8 cellular contexts compared by ENCODE assay signal in genomic region chr1:6033986-6034749, GRCh38. TPM values are rescaled to one million over a fixed set of nuclear protein-coding genes. Genes with fewer than 3 reads are reported as not detected.
DNase-seq lines count a peak whose midpoint lies in the region; ATAC-seq and TF ChIP-seq lines count a peak whose summit lies in the region.

No MANE protein-coding gene starts in this region.

- H3K27me3 Mint-ChIP-seq in memory B cell, result no peaks in the 10 kb centered on the region

- DNase-seq in dorsolateral prefrontal cortex (peak; percentile 45 to 89 (median 80)), memory B cell (ENCODE audit: low spot score in 2 of 2) (no peak), upper lobe of right lung (no peak), NCI-H2171 (lab: John Stamatoyannopoulos, UW) (no peak)

- peaks cover 56% of the 10 kb centered on the region for H3K36me3 ChIP-seq in BLaER1
- no peaks in the 10 kb centered on the region for H3K36me3 ChIP-seq in HUES48 (ENCODE audit: control insufficient read depth, insufficient read depth, low read length)
- H3K36me3 ChIP-seq in upper lobe of right lung, result no peaks in the 10 kb centered on the region

- peak overlapping the region; percentile 59 for H3K4me2 ChIP-seq in BLaER1

- H3K27ac ChIP-seq in BLaER1 (no peak overlapping the region), HUES48 (ENCODE audit: low read depth, low read length) (no peak overlapping the region), VCaP (no peak overlapping the region), dorsolateral prefrontal cortex (peak overlapping the region in 32 of 59 donors; percentile 3 to 73 (median 37)), upper lobe of right lung (no peak overlapping the region)

- H3K4me1 ChIP-seq in BLaER1, result peaks cover 100% of the 10 kb centered on the region
- H3K4me1 ChIP-seq in HUES48 (ENCODE audit: control insufficient read depth, insufficient read depth, low read length), result peaks cover 6% of the 10 kb centered on the region; the same call in 1 of the 2 replicates
- H3K4me1 ChIP-seq in upper lobe of right lung, result peaks cover 3% of the 10 kb centered on the region

- H4K20me1 ChIP-seq in BLaER1, result peaks cover 100% of the 10 kb centered on the region

- no peaks in the 10 kb centered on the region for H3K9me3 ChIP-seq in BLaER1
- no peaks in the 10 kb centered on the region for H3K9me3 ChIP-seq in HUES48 (ENCODE audit: control insufficient read depth, insufficient read depth, low read length)
- no peaks in the 10 kb centered on the region for H3K9me3 ChIP-seq in upper lobe of right lung

- no peak overlapping the region for H3K4me3 Mint-ChIP-seq in memory B cell

- H3K4me3 ChIP-seq in BLaER1 (no peak overlapping the region), HUES48 (ENCODE audit: low read depth, low read length) (peak overlapping the region; percentile 12; the same call in 1 of the 2 replicates), dorsolateral prefrontal cortex (peak overlapping the region in 54 of 59 donors; percentile 1 to 57 (median 34)), upper lobe of right lung (no peak overlapping the region)

- intact Hi-C loops in dorsolateral prefrontal cortex (cut with DNase I) (loop anchor here in 1 of 2 donors (5.0 kb wide), 1 partner anchor 263 kb away; no protein-coding TSS in a partner anchor), upper lobe of right lung (cut with DNase I) (no loop called here)

- peaks cover 45% of the 10 kb centered on the region for H3K4me1 Mint-ChIP-seq in memory B cell

- H3K9ac ChIP-seq in BLaER1 (no peak overlapping the region), HUES48 (ENCODE audit: low read depth, low read length) (no peak overlapping the region)

- no peak overlapping the region for H3K27ac Mint-ChIP-seq in memory B cell

- H3K27me3 ChIP-seq in BLaER1 (no peaks in the 10 kb centered on the region), HUES48 (ENCODE audit: control insufficient read depth, insufficient read depth, low read length) (no peaks in the 10 kb centered on the region), dorsolateral prefrontal cortex (no peaks in the 10 kb centered on the region), upper lobe of right lung (no peaks in the 10 kb centered on the region)

- no peaks in the 10 kb centered on the region for H3K9me3 Mint-ChIP-seq in memory B cell

- peak; percentile 32 for ATAC-seq in memory B cell (ENCODE audit: low read depth)
- peak; percentile 75 for ATAC-seq in upper lobe of right lung
- no peak for ATAC-seq in HG02678 (IDR thresholded peaks at IDR 0.05; ENCODE audit: unreplicated experiment)

- TF ChIP-seq CTCF in VCaP (conservative IDR thresholded peaks at IDR 0.05), result peak; percentile 75
- TF ChIP-seq CTCF in dorsolateral prefrontal cortex (IDR thresholded peaks at IDR 0.05 in 54 of 56, conservative IDR thresholded peaks at IDR 0.05 in 2 of 56; ENCODE audit: low read depth in 1 of 56, partially characterized antibody in 56 of 56), result peak; percentile 41 to 81 (median 62)
- peak; percentile 62 for TF ChIP-seq CTCF in upper lobe of right lung (IDR thresholded peaks at IDR 0.05)

- H3K36me3 Mint-ChIP-seq in memory B cell, result peaks cover 18% of the 10 kb centered on the region

RNA-seq across cellular contexts. Expression of gene KCNAB2, which starts 11.5 kb away (rescaled TPM):
- total RNA-seq in dorsolateral prefrontal cortex (100 to 1,000 TPM in 119 of 120 experiments, 10 to 100 TPM in 1; 82.3 to 377 (median 285) TPM), upper lobe of right lung (60.4 TPM)

RNA-seq across cellular contexts. Expression of gene NPHP4, which starts 41.9 kb away (rescaled TPM):
- 10 to 100 TPM; 19.7 to 55.4 (median 34.0) TPM for total RNA-seq in dorsolateral prefrontal cortex
- total RNA-seq in upper lobe of right lung, result 14.6 TPM

Comparison
In these comparisons a context has a peak if more than half of its experiments do, and no peak if none do; other contexts are left out.
1. H3K27ac ChIP-seq: peak in dorsolateral prefrontal cortex (32 of 59); none in BLaER1 (single experiment), HUES48 (single experiment), VCaP (single experiment) and upper lobe of right lung (single experiment).
2. H3K4me3 ChIP-seq: peak in HUES48 (single experiment) and dorsolateral prefrontal cortex (54 of 59); none in BLaER1 (single experiment) and upper lobe of right lung (single experiment).
3. DNase-seq: peak in dorsolateral prefrontal cortex (10 of 10); none in memory B cell (0 of 2), upper lobe of right lung (single experiment) and NCI-H2171 (single experiment).
4. Peak in every context shown above with its lines, with median percentiles within 50 percentile points of each other: CTCF ChIP-seq.